1 cellular context compared by ENCODE assay signal in genomic region chr9:128702445-128702948, GRCh38.
A peak's percentile ranks its signal among the peaks of the same experiment; 100 is the strongest.
TF ChIP-seq lines count a peak whose summit lies in the region.

Gene PKN3 (plus strand): TSS chr9:128702503. CDS start chr9:128702916, 413 bp downstream.

TF ChIP-seq in K562, 482 proteins besides CTCF, POLR2A, EP300 and RAD21 (continued from another document and continues in another):
- no peak for TF ChIP-seq PKNOX1 (IDR thresholded peaks at IDR 0.05)
- no peak for TF ChIP-seq E4F1 (CRISPR knock-in tag; IDR thresholded peaks at IDR 0.05; ENCODE audit: borderline replicate concordance)
- TF ChIP-seq NCOA4 (IDR thresholded peaks at IDR 0.05; ENCODE audit: partially characterized antibody) = no peak
- TF ChIP-seq RBM34 (IDR thresholded peaks at IDR 0.05; ENCODE audit: borderline replicate concordance, insufficient read depth, low read length) = no peak
- TF ChIP-seq ZBTB1 (CRISPR knock-in tag; IDR thresholded peaks at IDR 0.05; ENCODE audit: borderline replicate concordance, low read depth) = no peak; the same call in 1 of the 2 replicates
- no peak for TF ChIP-seq NR3C1 (CRISPR knock-in tag; IDR thresholded peaks at IDR 0.05)
- no peak for TF ChIP-seq SNRNP70 (optimal IDR thresholded peaks at IDR 0.05; ENCODE audit: low read depth, low read length)
- TF ChIP-seq MNT (conservative IDR thresholded peaks at IDR 0.05) = peak in 1 of 2 experiments; percentile 64; a peak in 3 of 4 replicates
- TF ChIP-seq ZNF551 (CRISPR knock-in tag; IDR thresholded peaks at IDR 0.05) = no peak
- no peak for TF ChIP-seq SMARCB1 (IDR thresholded peaks at IDR 0.05; ENCODE audit: insufficient read length, low read depth)
- no peak for TF ChIP-seq ZFP30 (CRISPR knock-in tag; IDR thresholded peaks at IDR 0.05; ENCODE audit: borderline replicate concordance)
- TF ChIP-seq ZNF143 (CRISPR knock-in tag; IDR thresholded peaks at IDR 0.05) = no peak
- no peak for TF ChIP-seq ZNF24 (IDR thresholded peaks at IDR 0.05)
- TF ChIP-seq ZFP36 (IDR thresholded peaks at IDR 0.05; ENCODE audit: low read depth, low read length, partially characterized antibody) = no peak
- peak; percentile 58 for TF ChIP-seq CHD2 (IDR thresholded peaks at IDR 0.05; ENCODE audit: low read depth, low read length)
- TF ChIP-seq ZNF408 (CRISPR knock-in tag; IDR thresholded peaks at IDR 0.05; ENCODE audit: low read depth) = no peak
- no peak for TF ChIP-seq MLX (CRISPR knock-in tag; conservative IDR thresholded peaks at IDR 0.05)
- TF ChIP-seq JUN (IDR thresholded peaks at IDR 0.05; ENCODE audit: borderline replicate concordance, low read depth, low read length) = no peak
- 0 out of 2 replicates have a peak, but pooled peaks have one; percentile 72 for TF ChIP-seq JUN (CRISPR knock-in tag; IDR thresholded peaks at IDR 0.05; ENCODE audit: borderline replicate concordance)
- TF ChIP-seq FOXA3 (CRISPR knock-in tag; conservative IDR thresholded peaks at IDR 0.05 in 1 of 2, IDR thresholded peaks at IDR 0.05 in 1 of 2) = no peak
- no peak for TF ChIP-seq CBFA2T3 (IDR thresholded peaks at IDR 0.05)
- no peak for TF ChIP-seq MTA1 (IDR thresholded peaks at IDR 0.05; ENCODE audit: borderline replicate concordance)
- TF ChIP-seq MBD1 (CRISPR knock-in tag; IDR thresholded peaks at IDR 0.05) = no peak
- no peak; the same call in 1 of the 2 replicates for TF ChIP-seq ETS1 (conservative IDR thresholded peaks at IDR 0.05; ENCODE audit: control insufficient read depth, low read depth, low read length)
- no peak for TF ChIP-seq ZNF778 (CRISPR knock-in tag; IDR thresholded peaks at IDR 0.05)
- TF ChIP-seq SRSF1 (IDR thresholded peaks at IDR 0.05; ENCODE audit: low read depth, low read length) = 0 out of 2 replicates have a peak, but pooled peaks have one; percentile 47
- no peak for TF ChIP-seq ZNF133 (CRISPR knock-in tag; IDR thresholded peaks at IDR 0.05)
- TF ChIP-seq ARID2 (IDR thresholded peaks at IDR 0.05) = 0 out of 2 replicates have a peak, but pooled peaks have one; percentile 35
- no peak for TF ChIP-seq ZFP91 (CRISPR knock-in tag; IDR thresholded peaks at IDR 0.05)
- no peak for TF ChIP-seq SIRT6 (IDR thresholded peaks at IDR 0.05; ENCODE audit: low read depth, low read length)
- 0 out of 2 replicates have a peak, but pooled peaks have one; percentile 34 for TF ChIP-seq KLF13 (tag; IDR thresholded peaks at IDR 0.05; ENCODE audit: borderline replicate concordance, low read depth)
- TF ChIP-seq HMGXB4 (CRISPR knock-in tag; IDR thresholded peaks at IDR 0.05) = peak; percentile 91; the same call in 1 of the 2 replicates
- TF ChIP-seq KDM1A (IDR thresholded peaks at IDR 0.05) = no peak
- TF ChIP-seq HNRNPK (IDR thresholded peaks at IDR 0.05; ENCODE audit: low read depth, low read length, poor library complexity, severe bottlenecking) = peak; percentile 5
- TF ChIP-seq PATZ1 (CRISPR knock-in tag; IDR thresholded peaks at IDR 0.05; ENCODE audit: borderline replicate concordance) = no peak
- TF ChIP-seq CLOCK (CRISPR knock-in tag; IDR thresholded peaks at IDR 0.05; ENCODE audit: borderline replicate concordance) = no peak
- TF ChIP-seq POLR2G (IDR thresholded peaks at IDR 0.05; ENCODE audit: low read depth, low read length) = peak; percentile 93
- no peak for TF ChIP-seq CHD1 (IDR thresholded peaks at IDR 0.05; ENCODE audit: low read length)
- no peak for TF ChIP-seq HES1 (IDR thresholded peaks at IDR 0.05; ENCODE audit: low read depth)
- no peak for TF ChIP-seq GTF2E2 (tag; IDR thresholded peaks at IDR 0.05)
- TF ChIP-seq BACH1 (tag; IDR thresholded peaks at IDR 0.05) = no peak
- TF ChIP-seq NR2F6 (CRISPR knock-in tag; IDR thresholded peaks at IDR 0.05) = no peak
- no peak for TF ChIP-seq ZNF175 (CRISPR knock-in tag; IDR thresholded peaks at IDR 0.05; ENCODE audit: low read depth)
- TF ChIP-seq SRSF3 (IDR thresholded peaks at IDR 0.05; ENCODE audit: insufficient read depth, low read length) = no peak
